ENCODE assay signal across 13 cellular contexts in the genomic region with DNA sequence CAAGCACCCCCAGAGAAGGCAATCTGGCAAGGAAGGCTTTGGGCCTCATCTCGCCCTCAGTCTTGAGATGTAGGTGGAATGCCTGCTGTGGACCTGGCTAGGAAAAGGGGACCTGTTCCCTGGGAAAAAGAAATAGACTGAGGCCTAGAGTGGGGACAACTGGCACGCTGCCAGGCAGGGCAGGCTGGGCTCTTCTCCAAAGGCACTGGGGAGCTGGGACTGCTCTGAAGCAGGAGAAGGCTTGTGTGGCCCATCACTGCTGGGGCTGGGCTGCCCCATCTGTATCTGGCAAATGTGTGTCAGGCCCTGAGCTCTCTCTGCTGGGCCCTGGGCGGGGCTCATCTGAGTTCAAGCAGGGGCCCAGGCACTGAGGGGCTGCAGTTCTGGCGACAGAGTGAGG. TPM values are rescaled to one million over a fixed set of nuclear protein-coding genes. Genes with fewer than 3 reads are reported as not detected.
DNase-seq lines count a peak whose midpoint lies in the region; ATAC-seq, FAIRE-seq and TF ChIP-seq lines count a peak whose summit lies in the region.
"Had no signal": no experiment of that assay in that cellular context is flagged by ENCODE, and none has a peak within 500 bp of the region (broad histone marks: within the 10 kb centered on the region; RNA-seq: fewer than 3 reads in every experiment).

No MANE protein-coding gene starts in this region.

- peaks cover 21% of the 10 kb centered on the region for H3K79me2 ChIP-seq in astrocyte (ENCODE audit: insufficient read depth, low read length)

- peaks cover 5% of the 10 kb centered on the region for H3K27me3 ChIP-seq in CD8-positive, alpha-beta memory T cell (ENCODE audit: insufficient read depth, low read length, poor library complexity, severe bottlenecking)
- H3K27me3 ChIP-seq in astrocyte (ENCODE audit: insufficient read depth, low read length): no peaks in the 10 kb centered on the region
- H3K27me3 ChIP-seq: colonic mucosa had no signal

- POLR2A ChIA-PET in CD8-positive, alpha-beta memory T cell (lab: Charles Lee): no interaction called here

- peaks cover 30% of the 10 kb centered on the region for H4K20me1 ChIP-seq in astrocyte (ENCODE audit: insufficient read depth, low read length)

- no peak for TF ChIP-seq CTCF in astrocyte (IDR thresholded peaks at IDR 0.05; ENCODE audit: insufficient read depth, low read depth, low read length)
- no peak for TF ChIP-seq CTCF in nephron (IDR thresholded peaks at IDR 0.05; ENCODE audit: unreplicated experiment in 3 of 3)

- H3K4me1 Mint-ChIP-seq in CD8-positive, alpha-beta memory T cell: peaks cover 0 to 7% (median 2%) of the 10 kb centered on the region in 3 donors
- H3K4me1 Mint-ChIP-seq in astrocyte (ENCODE audit: low read depth, unreplicated experiment) (peaks cover 11% of the 10 kb centered on the region), nephron (peaks cover 9% of the 10 kb centered on the region)
- H3K4me1 Mint-ChIP-seq: activated naive CD4-positive, alpha-beta T cell treated with anti-CD3 and anti-CD28 coated beads, Interleukin-2, amount 50 U/mL, for 24 hours had no signal

- H3K27me3 Mint-ChIP-seq in CD8-positive, alpha-beta memory T cell: peaks cover 0 to 4% of the 10 kb centered on the region in 2 donors
- H3K27me3 Mint-ChIP-seq in astrocyte (ENCODE audit: low read depth, unreplicated experiment) (no peaks in the 10 kb centered on the region), nephron (ENCODE audit: low read depth) (no peaks in the 10 kb centered on the region)
- H3K27me3 Mint-ChIP-seq: activated naive CD4-positive, alpha-beta T cell treated with anti-CD3 and anti-CD28 coated beads, Interleukin-2, amount 50 U/mL, for 24 hours had no signal

- H3K36me3 ChIP-seq in CD8-positive, alpha-beta memory T cell (ENCODE audit: insufficient read depth, low read length): no peaks in the 10 kb centered on the region
- H3K36me3 ChIP-seq in astrocyte (ENCODE audit: insufficient read depth, low read length): no peaks in the 10 kb centered on the region
- H3K36me3 ChIP-seq: colonic mucosa had no signal

- H3K27ac Mint-ChIP-seq in CD8-positive, alpha-beta memory T cell: no peak overlapping the region
- H3K27ac Mint-ChIP-seq in astrocyte (ENCODE audit: unreplicated experiment) (peak overlapping the region; percentile 53), nephron (peak overlapping the region in 1 of 3 experiments; percentile 4)
- H3K27ac Mint-ChIP-seq: activated naive CD4-positive, alpha-beta T cell treated with anti-CD3 and anti-CD28 coated beads, Interleukin-2, amount 50 U/mL, for 24 hours; nephron progenitor cell had no signal

- CTCF ChIA-PET in CD8-positive, alpha-beta memory T cell (lab: Charles Lee): no interaction called here

- H3K4me1 ChIP-seq in CD8-positive, alpha-beta memory T cell (ENCODE audit: insufficient read depth, low read length): peaks cover 18% of the 10 kb centered on the region
- H3K4me1 ChIP-seq in astrocyte (ENCODE audit: insufficient read depth, low read length): peaks cover 27% of the 10 kb centered on the region

- H3K4me2 ChIP-seq in astrocyte (ENCODE audit: low read length): no peak overlapping the region

- no peaks in the 10 kb centered on the region for H3K36me3 Mint-ChIP-seq in CD8-positive, alpha-beta memory T cell
- H3K36me3 Mint-ChIP-seq in astrocyte (ENCODE audit: low read depth, unreplicated experiment) (peaks cover 2% of the 10 kb centered on the region), nephron (ENCODE audit: low read depth) (no peaks in the 10 kb centered on the region)
- H3K36me3 Mint-ChIP-seq: activated naive CD4-positive, alpha-beta T cell treated with anti-CD3 and anti-CD28 coated beads, Interleukin-2, amount 50 U/mL, for 24 hours had no signal

- no peak for FAIRE-seq in astrocyte (lab: Jason Lieb, UNC)
- FAIRE-seq: GM18507, RCC 7860 had no signal

- no peaks in the 10 kb centered on the region for H3K9me3 Mint-ChIP-seq in CD8-positive, alpha-beta memory T cell
- no peaks in the 10 kb centered on the region for H3K9me3 Mint-ChIP-seq in astrocyte (ENCODE audit: unreplicated experiment)
- no peaks in the 10 kb centered on the region for H3K9me3 Mint-ChIP-seq in nephron
- H3K9me3 Mint-ChIP-seq: activated naive CD4-positive, alpha-beta T cell treated with anti-CD3 and anti-CD28 coated beads, Interleukin-2, amount 50 U/mL, for 24 hours; nephron progenitor cell had no signal

- H3K4me3 ChIP-seq in CD8-positive, alpha-beta memory T cell (ENCODE audit: low read length): no peak overlapping the region
- no peak overlapping the region for H3K4me3 ChIP-seq in astrocyte (ENCODE audit: insufficient read depth, low read depth, low read length)
- H3K4me3 ChIP-seq: colonic mucosa had no signal

- peak overlapping the region in 1 of 7 donors; percentile 51 for H3K4me3 Mint-ChIP-seq in CD8-positive, alpha-beta memory T cell
- no peak overlapping the region for H3K4me3 Mint-ChIP-seq in astrocyte (ENCODE audit: unreplicated experiment)
- H3K4me3 Mint-ChIP-seq in nephron: peak overlapping the region in 2 of 3 experiments; percentile 46 to 66
- H3K4me3 Mint-ChIP-seq: activated naive CD4-positive, alpha-beta T cell treated with anti-CD3 and anti-CD28 coated beads, Interleukin-2, amount 50 U/mL, for 24 hours; nephron progenitor cell had no signal

- no peaks in the 10 kb centered on the region for H3K9me3 ChIP-seq in CD8-positive, alpha-beta memory T cell (ENCODE audit: low read length)
- H3K9me3 ChIP-seq in astrocyte (ENCODE audit: insufficient read depth, low read depth, low read length): no peaks in the 10 kb centered on the region
- H3K9me3 ChIP-seq: colonic mucosa had no signal

- peak overlapping the region; percentile 71 for H3K9ac ChIP-seq in astrocyte (ENCODE audit: low read length)

- DNase-seq in CD8-positive, alpha-beta memory T cell: no peak
- DNase-seq in astrocyte (ENCODE audit: low read depth) (no peak), NCI-H2081 (lab: John Stamatoyannopoulos, UW) (no peak), NCI-H2107 (lab: John Stamatoyannopoulos, UW) (no peak)
- DNase-seq: colonic mucosa, KG1, nephron progenitor cell had no signal

- H2AFZ ChIP-seq in astrocyte (ENCODE audit: low read depth, low read length): no peak overlapping the region

- H3K27ac ChIP-seq in CD8-positive, alpha-beta memory T cell (ENCODE audit: low read depth, low read length): peak overlapping the region; percentile 8
- H3K27ac ChIP-seq in astrocyte (ENCODE audit: low read depth, low read length): peak overlapping the region; percentile 40
- H3K27ac ChIP-seq: C4-2B, colonic mucosa had no signal

- ATAC-seq in GM18907 (IDR thresholded peaks at IDR 0.05; ENCODE audit: unreplicated experiment): no peak

RNA-seq across cellular contexts. Expression of a gene that starts 32.9 kb away (rescaled TPM):
- total RNA-seq in CD8-positive, alpha-beta memory T cell: 1 to 10 TPM; 1.4 to 1.8 TPM
- 0.92 TPM for polyA plus RNA-seq in CD8-positive, alpha-beta memory T cell
- 11.0 and 17.9 TPM in 2 replicates for total RNA-seq in astrocyte

RNA-seq across cellular contexts. Expression of a gene that starts 37.2 kb away (rescaled TPM):
- total RNA-seq in CD8-positive, alpha-beta memory T cell: 10 to 100 TPM; 27.3 to 28.0 TPM
- 48.6 TPM for polyA plus RNA-seq in CD8-positive, alpha-beta memory T cell
- total RNA-seq in astrocyte: 28.0 TPM in 2 replicates

RNA-seq across cellular contexts. Expression of a gene that starts 42.1 kb away (rescaled TPM):
- 10 to 100 TPM; 27.6 to 27.9 TPM for total RNA-seq in CD8-positive, alpha-beta memory T cell
- 13.8 TPM for polyA plus RNA-seq in CD8-positive, alpha-beta memory T cell
- total RNA-seq in astrocyte: 19.8 and 25.7 TPM in 2 replicates

RNA-seq across cellular contexts. Expression of a gene that starts 42.1 kb away (rescaled TPM):
- total RNA-seq in CD8-positive, alpha-beta memory T cell: 10 to 100 TPM; 89.3 to 93.7 TPM
- polyA plus RNA-seq in CD8-positive, alpha-beta memory T cell: 92.7 TPM
- 116 and 120 TPM in 2 replicates for total RNA-seq in astrocyte
